In the genomic region with DNA sequence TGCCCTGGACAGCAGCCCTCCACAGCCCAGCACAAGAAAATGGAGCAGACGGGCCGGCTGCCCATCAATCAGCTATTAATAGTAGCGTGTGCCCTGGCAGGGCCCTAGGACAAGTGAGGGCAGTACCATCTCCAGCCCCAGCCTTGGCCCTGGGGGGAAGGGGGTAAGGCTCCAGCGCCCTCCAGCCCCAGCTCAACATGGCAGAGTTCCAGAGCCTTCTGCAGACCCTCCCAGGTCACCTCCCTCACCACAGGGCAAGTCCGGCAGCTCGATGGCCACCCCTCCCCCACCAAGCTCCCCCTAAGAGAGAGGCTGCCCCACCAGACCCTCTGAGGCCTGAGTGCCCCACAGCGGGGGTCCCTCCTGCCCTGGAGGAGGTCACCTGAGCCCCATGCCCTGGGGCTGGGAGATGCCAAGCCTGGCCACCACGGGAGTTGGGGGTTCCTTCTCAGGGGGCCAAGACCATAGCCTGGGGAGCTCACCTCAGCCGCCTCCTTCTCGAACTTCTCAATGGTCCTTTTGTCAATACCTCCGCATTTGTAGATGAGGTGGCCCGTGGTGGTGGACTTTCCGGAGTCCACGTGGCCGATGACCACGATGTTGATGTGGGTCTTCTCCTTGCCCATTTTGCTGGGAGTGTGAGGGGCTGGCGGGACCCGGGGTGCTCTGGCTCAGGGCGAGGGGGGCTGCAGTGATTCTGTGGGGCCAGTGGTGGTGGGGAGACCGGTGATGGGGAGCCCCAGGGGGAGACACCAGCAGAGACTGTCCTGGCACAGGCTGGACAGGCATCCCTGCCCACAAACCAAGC, we compare ENCODE assay signal across 14 cellular contexts. TPM values are rescaled to one million over a fixed set of nuclear protein-coding genes. Genes with fewer than 3 reads are reported as not detected.
DNase-seq lines count a peak whose midpoint lies in the region; ATAC-seq and TF ChIP-seq lines count a peak whose summit lies in the region.
"Had no signal": no experiment of that assay in that cellular context is flagged by ENCODE, and none has a peak within 500 bp of the region (broad histone marks: within the 10 kb centered on the region; RNA-seq: fewer than 3 reads in every experiment).

No MANE protein-coding gene starts in this region.

- no peaks in the 10 kb centered on the region for H3K36me3 Mint-ChIP-seq in memory B cell

- no peaks in the 10 kb centered on the region for H3K36me3 ChIP-seq in A673 (ENCODE audit: insufficient read depth, low read length, poor library complexity, severe bottlenecking)
- H3K36me3 ChIP-seq in HEK293 (ENCODE audit: control insufficient read depth in 2 of 2, insufficient read depth in 1 of 2, low read length in 2 of 2), result peaks cover 4 to 48% of the 10 kb centered on the region in 2 experiments; a peak in 2 of 3 replicates

- TF ChIP-seq CTCF in A673 (conservative IDR thresholded peaks at IDR 0.05; ENCODE audit: low read depth, low read length), result no peak
- no peak for TF ChIP-seq CTCF in HEK293 (tag by site-specific recombination; IDR thresholded peaks at IDR 0.05)
- no peak for TF ChIP-seq CTCF in dorsolateral prefrontal cortex (IDR thresholded peaks at IDR 0.05 in 54 of 56, conservative IDR thresholded peaks at IDR 0.05 in 2 of 56; ENCODE audit: low read depth in 1 of 56, partially characterized antibody in 56 of 56)
- no peak for TF ChIP-seq CTCF in GM13976 (IDR thresholded peaks at IDR 0.05; ENCODE audit: borderline replicate concordance, control extremely low read depth, extremely low read depth, insufficient read depth, missing control alignments)

- no peak overlapping the region for H3K27ac ChIP-seq in A673 (ENCODE audit: low read depth, low read length, poor library complexity, severe bottlenecking)
- H3K27ac ChIP-seq in HEK293 (ENCODE audit: extremely low read depth, low read depth, low read length), result no peak overlapping the region
- H3K27ac ChIP-seq in dorsolateral prefrontal cortex, result peak overlapping the region in 43 of 59 donors; percentile 12 to 95 (median 77)

- intact Hi-C loops in A673 (cut with micrococcal nuclease; ENCODE audit: unreplicated experiment) (no loop called here), dorsolateral prefrontal cortex (cut with DNase I) (loop anchor here (2.0 kb wide), 2 partner anchors 21 to 25 kb away; no protein-coding TSS in a partner anchor)

- H3K9me3 ChIP-seq in A673 (ENCODE audit: low read depth, low read length, poor library complexity, severe bottlenecking) (no peaks in the 10 kb centered on the region), HEK293 (ENCODE audit: control insufficient read depth, insufficient read depth, low read depth, low read length) (no peaks in the 10 kb centered on the region)

- DNase-seq in A673 (ENCODE audit: low spot score), result no peak
- peak in 1 of 10 donors; percentile 27 for DNase-seq in dorsolateral prefrontal cortex
- no peak for DNase-seq in memory B cell (ENCODE audit: low spot score in 2 of 2)
- no peak for DNase-seq in GM13976 (ENCODE audit: low spot score)
- no peak for DNase-seq in NCI-H2081 (lab: John Stamatoyannopoulos, UW)
- DNase-seq: activated T-cell treated with anti-CD3 and anti-CD28 coated beads, Interleukin-2, amount 50 U/mL, for 48 hours; NCI-H2029; stimulated activated CD4-positive, alpha-beta T cell treated with anti-CD3 and anti-CD28 coated beads, Interleukin-2, amount 100 ng/mL, for 24 hours had no signal

- in situ Hi-C loops in GM13976 (cut with MboI; ENCODE audit: low sequenced_read_pairs, unreplicated experiment), result no loop called here

- H3K4me3 Mint-ChIP-seq in memory B cell, result peak overlapping the region; percentile 17

- ATAC-seq in memory B cell (ENCODE audit: low read depth) (no peak), HG03175 (IDR thresholded peaks at IDR 0.05; ENCODE audit: unreplicated experiment) (no peak), GM18520 (IDR thresholded peaks at IDR 0.05; ENCODE audit: unreplicated experiment) (no peak)
- ATAC-seq: activated CD4-positive, CD25-positive, alpha-beta regulatory T cell treated with anti-CD3 and anti-CD28 coated beads, Interleukin-2, amount 50 U/mL, for 24 hours had no signal

- peak overlapping the region; percentile 46 for H3K4me3 ChIP-seq in A673 (ENCODE audit: low read depth, low read length, poor library complexity, severe bottlenecking)
- peak overlapping the region; percentile 46 for H3K4me3 ChIP-seq in HEK293 (ENCODE audit: low read depth, low read length)
- H3K4me3 ChIP-seq in dorsolateral prefrontal cortex, result peak overlapping the region in 58 of 59 donors; percentile 36 to 78 (median 62)

- no peak overlapping the region for H3K27ac Mint-ChIP-seq in memory B cell

- BruUV-seq in A673 (replicated peaks; lab: Mats Ljungman, UMichigan), result no TSS peak

- peaks cover 4% of the 10 kb centered on the region for H3K9me3 Mint-ChIP-seq in memory B cell

- CTCF ChIA-PET in A673 (lab: Charles Lee), result interaction anchor here (0.8 kb wide), 1 partner anchor 19 kb away, joined by 3 read pairs; no protein-coding TSS in a partner anchor
- CTCF ChIA-PET in HEK293 (lab: Yijun Ruan, JAX), result interaction anchor here (0.5 to 1.8 kb wide), 10 partner anchors 11 to 483 kb away, joined by 3 to 12 read pairs (median 6); partner anchors contain the start of gene PPDPF

- POLR2A ChIA-PET in A673 (lab: Charles Lee; ENCODE audit: low non-redundant PET) (no interaction called here), HEK293 (lab: Yijun Ruan, JAX) (interaction anchor here (0.9 to 2.3 kb wide), 3 partner anchors 22 to 30 kb away, joined by 3 to 12 read pairs (median 3); partner anchors contain the start of gene PPDPF)

- peaks cover 10% of the 10 kb centered on the region for H3K27me3 Mint-ChIP-seq in memory B cell

- H3K4me1 ChIP-seq in A673 (ENCODE audit: insufficient read depth, low read length, poor library complexity, severe bottlenecking), result peaks cover 8% of the 10 kb centered on the region
- no peaks in the 10 kb centered on the region for H3K4me1 ChIP-seq in HEK293 (ENCODE audit: control insufficient read depth, insufficient read depth, low read length)

- H3K4me1 Mint-ChIP-seq in memory B cell, result peaks cover 2% of the 10 kb centered on the region

- H3K27me3 ChIP-seq in A673 (replicated peaks; ENCODE audit: insufficient read depth, low read depth, low read length, poor library complexity), result peaks cover 5% of the 10 kb centered on the region
- peaks cover 0 to 15% (median 0%) of the 10 kb centered on the region in 45 donors for H3K27me3 ChIP-seq in dorsolateral prefrontal cortex

TF ChIP-seq in HEK293, 187 proteins besides CTCF, POLR2A, EP300 and RAD21 (continues in another document):
- TF ChIP-seq GLIS1 (tag by site-specific recombination; IDR thresholded peaks at IDR 0.05) (0 out of 2 replicates have a peak, but pooled peaks have one; percentile 5), ZBTB21 (tag by site-specific recombination; IDR thresholded peaks at IDR 0.05) (no peak), ZNF610 (tag by site-specific recombination; IDR thresholded peaks at IDR 0.05; ENCODE audit: borderline replicate concordance) (no peak), ZNF148 (tag by site-specific recombination; IDR thresholded peaks at IDR 0.05; ENCODE audit: borderline replicate concordance) (no peak), BCL11A (tag by site-specific recombination; IDR thresholded peaks at IDR 0.05; ENCODE audit: low read depth) (peak; percentile 17; the same call in 1 of the 2 replicates)
- TF ChIP-seq, protein P1, sequence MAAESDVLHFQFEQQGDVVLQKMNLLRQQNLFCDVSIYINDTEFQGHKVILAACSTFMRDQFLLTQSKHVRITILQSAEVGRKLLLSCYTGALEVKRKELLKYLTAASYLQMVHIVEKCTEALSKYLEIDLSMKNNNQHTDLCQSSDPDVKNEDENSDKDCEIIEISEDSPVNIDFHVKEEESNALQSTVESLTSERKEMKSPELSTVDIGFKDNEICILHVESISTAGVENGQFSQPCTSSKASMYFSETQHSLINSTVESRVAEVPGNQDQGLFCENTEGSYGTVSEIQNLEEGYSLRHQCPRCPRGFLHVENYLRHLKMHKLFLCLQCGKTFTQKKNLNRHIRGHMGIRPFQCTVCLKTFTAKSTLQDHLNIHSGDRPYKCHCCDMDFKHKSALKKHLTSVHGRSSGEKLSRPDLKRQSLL (tag by site-specific recombination; IDR thresholded peaks at IDR 0.05), result 0 out of 2 replicates have a peak, but pooled peaks have one; percentile 41

RNA-seq across cellular contexts. Expression of gene EEF1A2, which starts 1.5 kb away (rescaled TPM):
- total RNA-seq in A673 (2021) (7.5 and 13.7 TPM in 2 replicates), dorsolateral prefrontal cortex (100 to 1,000 TPM; 166 to 904 (median 657) TPM)

RNA-seq across cellular contexts. Expression of gene PPDPF, which starts 23.2 kb away (rescaled TPM):
- total RNA-seq in A673 (2021), result 148 and 176 TPM in 2 replicates
- 100 to 1,000 TPM in 110 of 120 experiments, 10 to 100 TPM in 10; 80.2 to 340 (median 148) TPM for total RNA-seq in dorsolateral prefrontal cortex

RNA-seq across cellular contexts. Expression of gene KCNQ2, which starts 24.9 kb away (rescaled TPM):
- total RNA-seq in A673 (2021), result 6.6 and 15.1 TPM in 2 replicates
- total RNA-seq in dorsolateral prefrontal cortex, result 100 to 1,000 TPM in 119 of 120 experiments, 10 to 100 TPM in 1; 75.7 to 403 (median 241) TPM
- total RNA-seq: epithelial cell of proximal tubule had no signal

RNA-seq across cellular contexts. Expression of gene PTK6, which starts 39.8 kb away (rescaled TPM):
- total RNA-seq in A673 (2021) (not detected in 2 replicates), dorsolateral prefrontal cortex (under 1 TPM in 66 of 120 experiments, not detected in 54; 0.13 to 0.64 (median 0.24) TPM)
- total RNA-seq: epithelial cell of proximal tubule, SK-MEL-5 had no signal

RNA-seq across cellular contexts. Expression of gene SRMS, which starts 50.2 kb away (rescaled TPM):
- total RNA-seq in A673 (2021), result not detected in 2 replicates
- total RNA-seq in dorsolateral prefrontal cortex, result not detected
- total RNA-seq: epithelial cell of proximal tubule, SK-MEL-5 had no signal

Comparison
In these comparisons a context has a peak if more than half of its experiments do, and no peak if none do; other contexts are left out.
1. H3K27ac ChIP-seq: peak in dorsolateral prefrontal cortex (43 of 59); none in A673 (single experiment) and HEK293 (single experiment).
2. RNA of gene EEF1A2, which starts 1.5 kb away (total RNA-seq): 166 to 904 TPM in dorsolateral prefrontal cortex; 7.5 to 13.7 TPM in A673; every median in the first group is over 10 times any median in the second.
3. Peak in every context shown above with its lines, with median percentiles within 50 percentile points of each other: H3K4me3 ChIP-seq.